ENCODE assay signal across 1 cellular context in genomic region chr12:54379401-54380201, GRCh38.
A peak's percentile ranks its signal among the peaks of the same experiment; 100 is the strongest.
TF ChIP-seq lines count a peak whose summit lies in the region.

No MANE protein-coding gene starts in this region.

TF ChIP-seq in HepG2, 621 proteins besides CTCF, POLR2A, EP300 and RAD21 (continued from another document and continues in another):
- TF ChIP-seq REST (IDR thresholded peaks at IDR 0.05; ENCODE audit: borderline replicate concordance in 1 of 2, low read depth in 1 of 2, low read length in 2 of 2) (no peak), PHF5A (CRISPR knock-in tag; IDR thresholded peaks at IDR 0.05; ENCODE audit: low read depth, unreplicated experiment) (no peak), ZNF512B (CRISPR knock-in tag; IDR thresholded peaks at IDR 0.05; ENCODE audit: borderline replicate concordance) (no peak), HOMEZ (CRISPR knock-in tag; IDR thresholded peaks at IDR 0.05; ENCODE audit: low read depth) (no peak), ZNF691 (CRISPR knock-in tag; IDR thresholded peaks at IDR 0.05; ENCODE audit: borderline replicate concordance, low read depth) (peak; percentile 63; the same call in 1 of the 2 replicates), ZMYM2 (CRISPR knock-in tag; IDR thresholded peaks at IDR 0.05) (no peak), FOXC1 (CRISPR knock-in tag; IDR thresholded peaks at IDR 0.05; ENCODE audit: borderline replicate concordance) (0 out of 2 replicates have a peak, but pooled peaks have one; percentile 19), EED (CRISPR knock-in tag; IDR thresholded peaks at IDR 0.05) (no peak), TFDP1 (CRISPR knock-in tag; IDR thresholded peaks at IDR 0.05; ENCODE audit: borderline replicate concordance) (peak; percentile 55; the same call in 1 of the 2 replicates), MED8 (CRISPR knock-in tag; IDR thresholded peaks at IDR 0.05; ENCODE audit: insufficient replicate concordance) (no peak), ZNF550 (CRISPR knock-in tag; IDR thresholded peaks at IDR 0.05; ENCODE audit: borderline replicate concordance) (no peak), GRHL1 (CRISPR knock-in tag; conservative IDR thresholded peaks at IDR 0.05) (no peak), ZNF124 (CRISPR knock-in tag; IDR thresholded peaks at IDR 0.05) (peak; percentile 42; the same call in 1 of the 2 replicates), RFXAP (CRISPR knock-in tag; IDR thresholded peaks at IDR 0.05; ENCODE audit: borderline replicate concordance) (no peak), PHF21A (CRISPR knock-in tag; IDR thresholded peaks at IDR 0.05) (no peak), PRMT3 (CRISPR knock-in tag; IDR thresholded peaks at IDR 0.05; ENCODE audit: borderline replicate concordance, low read depth) (no peak), SNAPC2 (CRISPR knock-in tag; IDR thresholded peaks at IDR 0.05) (no peak), MXD4 (CRISPR knock-in tag; IDR thresholded peaks at IDR 0.05) (no peak), ZNF12 (CRISPR knock-in tag; IDR thresholded peaks at IDR 0.05) (no peak), ETV5 (CRISPR knock-in tag; IDR thresholded peaks at IDR 0.05; ENCODE audit: borderline replicate concordance) (0 out of 2 replicates have a peak, but pooled peaks have one; percentile 19), NR2F6 (IDR thresholded peaks at IDR 0.05) (no peak), NR2F6 (CRISPR knock-in tag; IDR thresholded peaks at IDR 0.05) (peak; percentile 28; the same call in 1 of the 2 replicates), ZBTB34 (CRISPR knock-in tag; IDR thresholded peaks at IDR 0.05) (no peak), SMARCC2 (IDR thresholded peaks at IDR 0.05) (no peak), ZNF350 (CRISPR knock-in tag; IDR thresholded peaks at IDR 0.05; ENCODE audit: borderline replicate concordance, low read depth) (peak; percentile 66; the same call in 1 of the 2 replicates), BRF2 (CRISPR knock-in tag; IDR thresholded peaks at IDR 0.05) (no peak), NKX3-1 (CRISPR knock-in tag; IDR thresholded peaks at IDR 0.05) (no peak), NFYB (CRISPR knock-in tag; IDR thresholded peaks at IDR 0.05) (no peak), RORA (CRISPR knock-in tag; IDR thresholded peaks at IDR 0.05) (no peak), FOXP4 (CRISPR knock-in tag; IDR thresholded peaks at IDR 0.05) (no peak), TEF (CRISPR knock-in tag; IDR thresholded peaks at IDR 0.05) (no peak), NFE2 (CRISPR knock-in tag; IDR thresholded peaks at IDR 0.05) (no peak)
